Comparison of ENCODE assay signal across 17 cellular contexts in the genomic region with DNA sequence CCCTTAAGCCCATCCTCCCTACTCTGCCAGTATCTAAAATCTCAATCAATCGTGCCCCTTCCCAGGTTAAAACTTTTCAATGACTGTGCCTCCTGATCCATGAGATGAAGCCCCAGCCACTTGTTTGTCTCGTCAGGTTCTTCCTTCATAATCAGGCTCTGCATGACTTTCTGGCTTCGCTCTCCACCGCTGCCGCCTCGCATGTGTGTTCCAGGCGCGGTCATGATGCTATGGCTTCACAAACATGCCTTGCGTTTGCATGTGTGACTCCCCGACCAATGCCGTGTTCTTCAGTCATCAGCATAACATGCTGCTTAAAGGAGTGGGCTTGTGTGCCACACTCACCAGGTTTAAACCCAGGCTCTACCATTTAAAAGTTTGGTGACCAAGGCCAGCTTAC. TPM values are rescaled to one million over a fixed set of nuclear protein-coding genes. Genes with fewer than 3 reads are reported as not detected.
DNase-seq lines count a peak whose midpoint lies in the region; ATAC-seq and TF ChIP-seq lines count a peak whose summit lies in the region.
"Had no signal": no experiment of that assay in that cellular context is flagged by ENCODE, and none has a peak within 500 bp of the region (broad histone marks: within the 10 kb centered on the region; RNA-seq: fewer than 3 reads in every experiment).

No MANE protein-coding gene starts in this region.

- 79 to 85% methylated on average over 11 of the region's 11 CpGs for WGBS in lower leg skin, 2 donors

- ATAC-seq in sciatic nerve, result no peak
- no peak for ATAC-seq in Right ventricle myocardium inferior
- no peak for ATAC-seq in HG02678 (IDR thresholded peaks at IDR 0.05; ENCODE audit: unreplicated experiment)

- H3K27me3 Mint-ChIP-seq in chondrocyte (ENCODE audit: low read depth), result peaks cover 6% of the 10 kb centered on the region

- H3K36me3 Mint-ChIP-seq in chondrocyte (ENCODE audit: low read depth), result peaks cover 2% of the 10 kb centered on the region

- no peak for TF ChIP-seq CTCF in chondrocyte (IDR thresholded peaks at IDR 0.05)
- no peak for TF ChIP-seq CTCF in lower leg skin (IDR thresholded peaks at IDR 0.05)

- no peak overlapping the region for H3K27ac Mint-ChIP-seq in chondrocyte (ENCODE audit: unreplicated experiment)

- intact Hi-C loops in sciatic nerve (cut with DNase I), result loop anchor here (10.0 kb wide), 1 partner anchor 149 kb away; no protein-coding TSS in a partner anchor
- intact Hi-C loops in lower leg skin (cut with DNase I; ENCODE audit: low total_unique reads), result loop anchor here (10.0 kb wide), 2 partner anchors 59 to 189 kb away; a partner anchor contains a TSS
- intact Hi-C loops in Right ventricle myocardium inferior (cut with DNase I), result loop anchor here (5.0 kb wide), 1 partner anchor 187 kb away; a partner anchor contains a TSS

- peaks cover 6% of the 10 kb centered on the region for H3K4me1 Mint-ChIP-seq in chondrocyte (ENCODE audit: low read depth)

- DNase-seq in activated effector memory CD4-positive, alpha-beta T cell treated with anti-CD3 and anti-CD28 coated beads, Interleukin-2, amount 50 U/mL, for 16 hours, result peak; percentile 60
- DNase-seq in activated effector memory CD4-positive, alpha-beta T cell treated with Interleukin-2 at 50 U/mL for 16 hours, result no peak
- DNase-seq in chondrocyte (ENCODE audit: low spot score) (peak; percentile 38), sciatic nerve (ENCODE audit: low spot score) (peak; percentile 56), lower leg skin (ENCODE audit: low spot score in 2 of 2) (no peak), Right ventricle myocardium inferior (ENCODE audit: missing footprints) (no peak)
- DNase-seq: 8988T, GF-D8, GOT3, NCI-H1436 treated with DMSO at 0.1 percent for 48 hours, NCI-H1930, NCI-H2227 treated with DMSO at 0.1 percent for 48 hours, NCI-H510A had no signal

- TF ChIP-seq POLR2A in lower leg skin (IDR thresholded peaks at IDR 0.05), result no peak

- no peaks in the 10 kb centered on the region for H3K9me3 Mint-ChIP-seq in chondrocyte (ENCODE audit: low read depth)
- H3K9me3 Mint-ChIP-seq: CD8-positive, alpha-beta memory T cell had no signal

- H3K4me3 Mint-ChIP-seq in chondrocyte (ENCODE audit: unreplicated experiment), result no peak overlapping the region

- no peak overlapping the region for H3K4me3 ChIP-seq in lower leg skin (ENCODE audit: low read depth, poor library complexity, severe bottlenecking)
- H3K4me3 ChIP-seq: SJCRH30 had no signal

RNA-seq across cellular contexts. Expression of a gene that starts 5.0 kb away (rescaled TPM):
- 20.3 to 21.0 TPM (median 20.4 TPM) in 3 replicates for total RNA-seq in chondrocyte
- 117 TPM for total RNA-seq in sciatic nerve
- 10 to 100 TPM; 38.1 to 42.3 (median 40.4) TPM for total RNA-seq in lower leg skin
- total RNA-seq in Right ventricle myocardium inferior, result 14.4 TPM

RNA-seq across cellular contexts. Expression of a gene that starts 14.7 kb away (rescaled TPM):
- total RNA-seq in chondrocyte, result not detected in 3 replicates
- 4.5 TPM for total RNA-seq in sciatic nerve
- 1 to 10 TPM in 1 of 4 donors, under 1 TPM in 1, not detected in 2; 0.26 to 2.5 TPM for total RNA-seq in lower leg skin
- 0.54 TPM for total RNA-seq in Right ventricle myocardium inferior
- total RNA-seq: IMR-90, SJCRH30 had no signal

RNA-seq across cellular contexts. Expression of a gene that starts 16.2 kb away (rescaled TPM):
- total RNA-seq in chondrocyte (15.5 to 19.9 TPM (median 18.2 TPM) in 3 replicates), sciatic nerve (43.8 TPM), lower leg skin (10 to 100 TPM; 22.1 to 41.1 (median 31.7) TPM), Right ventricle myocardium inferior (5.7 TPM)

RNA-seq across cellular contexts. Expression of a gene that starts 21.8 kb away (rescaled TPM):
- total RNA-seq in chondrocyte (19.7 to 21.9 TPM (median 19.8 TPM) in 3 replicates), sciatic nerve (628 TPM), lower leg skin (100 to 1,000 TPM in 1 of 4 donors, 10 to 100 TPM in 3; 65.0 to 259 (median 84.7) TPM), Right ventricle myocardium inferior (227 TPM)

RNA-seq across cellular contexts. Expression of a gene that starts 53.5 kb away (rescaled TPM):
- 20.8 to 24.2 TPM (median 22.8 TPM) in 3 replicates for total RNA-seq in chondrocyte
- 662 TPM for total RNA-seq in sciatic nerve
- total RNA-seq in lower leg skin, result 100 to 1,000 TPM in 1 of 4 donors, 10 to 100 TPM in 3; 52.6 to 187 (median 59.3) TPM
- total RNA-seq in Right ventricle myocardium inferior, result 153 TPM

Comparison
In these comparisons a context has a peak if more than half of its experiments do, and no peak if none do; other contexts are left out.
1. DNase-seq: peak in activated effector memory CD4-positive, alpha-beta T cell treated with anti-CD3 and anti-CD28 coated beads, Interleukin-2, amount 50 U/mL, for 16 hours (single experiment), chondrocyte (single experiment) and sciatic nerve (single experiment); none in activated effector memory CD4-positive, alpha-beta T cell treated with Interleukin-2 at 50 U/mL for 16 hours (single experiment), lower leg skin (0 of 2) and Right ventricle myocardium inferior (single experiment).